In the genomic region with DNA sequence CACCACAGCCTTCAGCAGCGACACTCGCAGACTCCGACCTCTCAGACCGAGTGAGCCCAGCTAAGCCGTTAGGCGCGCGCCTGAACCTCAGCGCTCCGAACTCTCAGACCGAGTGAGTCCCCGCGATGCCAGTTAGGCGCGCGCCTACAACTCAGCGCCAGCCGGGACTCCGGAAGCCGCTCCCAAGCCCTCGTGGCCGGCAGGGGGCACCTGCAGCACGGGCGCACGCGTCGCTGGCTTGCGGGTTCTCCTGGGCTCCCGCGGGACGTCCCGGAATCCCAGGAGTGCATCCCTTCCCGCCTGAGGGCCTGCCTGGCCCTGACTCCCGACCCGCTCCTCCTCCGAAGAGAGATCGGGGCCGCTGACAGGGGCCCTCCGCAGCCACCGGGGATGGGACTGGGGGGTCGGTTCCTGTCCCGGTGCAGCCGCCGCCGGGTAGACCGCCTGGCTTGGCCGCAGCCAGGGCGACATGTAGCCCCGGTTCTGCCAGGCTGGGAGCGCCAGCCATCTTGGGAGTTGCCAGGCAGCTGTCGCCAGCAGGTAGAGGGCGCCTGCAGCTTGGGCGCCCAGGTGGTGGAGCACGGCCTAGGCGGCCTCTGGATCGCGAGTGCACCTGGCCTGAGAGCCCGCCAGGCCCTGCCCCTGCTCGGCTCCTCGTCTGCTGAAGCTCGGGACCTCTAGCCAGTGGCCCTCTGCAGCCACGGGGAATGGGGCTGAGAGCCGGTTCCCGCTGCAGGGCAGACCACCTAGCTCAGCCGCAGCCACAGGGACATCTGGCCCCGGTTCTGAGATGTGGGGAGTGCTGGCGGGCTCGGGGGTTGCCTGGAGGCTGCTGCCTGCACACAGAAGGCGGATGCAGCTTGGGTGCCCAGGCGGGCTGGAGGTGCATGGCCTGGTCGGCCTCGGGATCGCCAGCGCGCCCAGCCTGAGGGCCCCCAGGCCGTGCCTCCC, we compare ENCODE assay signal across 1 cellular context.
TF ChIP-seq lines count a peak whose summit lies in the region.

TSS of gene ANKRD18A (minus strand) at position 114 of the 951 bp plus-strand sequence. CDS start 311 bp downstream, outside the sequence.

TF ChIP-seq in HepG2, 621 proteins besides CTCF, POLR2A, EP300 and RAD21 (continued from another document and continues in another):
- TF ChIP-seq TAF1 (CRISPR knock-in tag; IDR thresholded peaks at IDR 0.05) (peak; percentile 76), ZSCAN21 (CRISPR knock-in tag; IDR thresholded peaks at IDR 0.05; ENCODE audit: borderline replicate concordance) (peak; percentile 73; the same call in 1 of the 2 replicates), RBM39 (IDR thresholded peaks at IDR 0.05; ENCODE audit: low read depth, low read length, poor library complexity, severe bottlenecking) (no peak), ZNF510 (CRISPR knock-in tag; IDR thresholded peaks at IDR 0.05; ENCODE audit: low read depth) (0 out of 2 replicates have a peak, but pooled peaks have one; percentile 51), TMF1 (CRISPR knock-in tag; IDR thresholded peaks at IDR 0.05; ENCODE audit: low read depth) (no peak), E2F2 (CRISPR knock-in tag; IDR thresholded peaks at IDR 0.05; ENCODE audit: borderline replicate concordance) (no peak), ZNF207 (IDR thresholded peaks at IDR 0.05; ENCODE audit: borderline replicate concordance) (no peak), ARNTL (CRISPR knock-in tag; IDR thresholded peaks at IDR 0.05) (no peak), ZNF256 (CRISPR knock-in tag; conservative IDR thresholded peaks at IDR 0.05) (no peak; the same call in 1 of the 2 replicates), ZNF546 (CRISPR knock-in tag; conservative IDR thresholded peaks at IDR 0.05) (0 out of 2 replicates have a peak, but pooled peaks have one; percentile 43), ZNF678 (CRISPR knock-in tag; IDR thresholded peaks at IDR 0.05) (peak; percentile 35; the same call in 1 of the 2 replicates), RNF2 (conservative IDR thresholded peaks at IDR 0.05; ENCODE audit: low read depth) (peak; percentile 96), ZNF572 (CRISPR knock-in tag; IDR thresholded peaks at IDR 0.05) (no peak), RARA (CRISPR knock-in tag; IDR thresholded peaks at IDR 0.05) (no peak), SPEN (CRISPR knock-in tag; IDR thresholded peaks at IDR 0.05; ENCODE audit: low read depth) (no peak; the same call in 1 of the 2 replicates), ZBTB39 (CRISPR knock-in tag; IDR thresholded peaks at IDR 0.05) (0 out of 2 replicates have a peak, but pooled peaks have one; percentile 50), REPIN1 (CRISPR knock-in tag; IDR thresholded peaks at IDR 0.05; ENCODE audit: borderline replicate concordance, low read depth) (peak; percentile 86; the same call in 1 of the 2 replicates), ZNF768 (CRISPR knock-in tag; IDR thresholded peaks at IDR 0.05) (no peak; the same call in 1 of the 2 replicates), SNAPC5 (CRISPR knock-in tag; IDR thresholded peaks at IDR 0.05; ENCODE audit: borderline replicate concordance) (no peak), SIN3B (IDR thresholded peaks at IDR 0.05; ENCODE audit: low read length) (no peak), MZF1 (CRISPR knock-in tag; IDR thresholded peaks at IDR 0.05; ENCODE audit: borderline replicate concordance) (no peak), THAP11 (CRISPR knock-in tag; IDR thresholded peaks at IDR 0.05) (peak; percentile 60; the same call in 1 of the 2 replicates), ZNF382 (CRISPR knock-in tag; IDR thresholded peaks at IDR 0.05; ENCODE audit: borderline replicate concordance) (no peak), DDIT3 (CRISPR knock-in tag; IDR thresholded peaks at IDR 0.05) (no peak), TSC22D2 (CRISPR knock-in tag; IDR thresholded peaks at IDR 0.05; ENCODE audit: borderline replicate concordance) (no peak), ZNF790 (CRISPR knock-in tag; IDR thresholded peaks at IDR 0.05; ENCODE audit: borderline replicate concordance) (peak; percentile 24; the same call in 1 of the 2 replicates), ETV5 (CRISPR knock-in tag; IDR thresholded peaks at IDR 0.05; ENCODE audit: borderline replicate concordance) (peak; percentile 96), SP4 (CRISPR knock-in tag; IDR thresholded peaks at IDR 0.05) (no peak), ZNF251 (CRISPR knock-in tag; IDR thresholded peaks at IDR 0.05) (no peak), GTF3A (CRISPR knock-in tag; conservative IDR thresholded peaks at IDR 0.05) (no peak; the same call in 1 of the 2 replicates), GATAD1 (CRISPR knock-in tag; IDR thresholded peaks at IDR 0.05) (peak; percentile 34; the same call in 1 of the 2 replicates), SKI (IDR thresholded peaks at IDR 0.05; ENCODE audit: partially characterized antibody) (peak; percentile 63), TRIM24 (CRISPR knock-in tag; IDR thresholded peaks at IDR 0.05) (no peak), ZNF335 (CRISPR knock-in tag; IDR thresholded peaks at IDR 0.05) (no peak), ZNF660 (CRISPR knock-in tag; IDR thresholded peaks at IDR 0.05; ENCODE audit: borderline replicate concordance, low read depth) (no peak), BORCS8-MEF2B (CRISPR knock-in tag; IDR thresholded peaks at IDR 0.05) (no peak), ZNF18 (CRISPR knock-in tag; IDR thresholded peaks at IDR 0.05; ENCODE audit: insufficient replicate concordance) (no peak), AFF4 (CRISPR knock-in tag; IDR thresholded peaks at IDR 0.05) (peak; percentile 5; the same call in 1 of the 2 replicates), ZNF574 (CRISPR knock-in tag; IDR thresholded peaks at IDR 0.05) (peak; percentile 59; the same call in 1 of the 2 replicates), AGO2 (optimal IDR thresholded peaks at IDR 0.05; ENCODE audit: low read depth, low read length) (peak; percentile 33), KAT7 (CRISPR knock-in tag; IDR thresholded peaks at IDR 0.05; ENCODE audit: borderline replicate concordance) (peak; percentile 30; the same call in 1 of the 2 replicates)
- TF ChIP-seq, protein P1, sequence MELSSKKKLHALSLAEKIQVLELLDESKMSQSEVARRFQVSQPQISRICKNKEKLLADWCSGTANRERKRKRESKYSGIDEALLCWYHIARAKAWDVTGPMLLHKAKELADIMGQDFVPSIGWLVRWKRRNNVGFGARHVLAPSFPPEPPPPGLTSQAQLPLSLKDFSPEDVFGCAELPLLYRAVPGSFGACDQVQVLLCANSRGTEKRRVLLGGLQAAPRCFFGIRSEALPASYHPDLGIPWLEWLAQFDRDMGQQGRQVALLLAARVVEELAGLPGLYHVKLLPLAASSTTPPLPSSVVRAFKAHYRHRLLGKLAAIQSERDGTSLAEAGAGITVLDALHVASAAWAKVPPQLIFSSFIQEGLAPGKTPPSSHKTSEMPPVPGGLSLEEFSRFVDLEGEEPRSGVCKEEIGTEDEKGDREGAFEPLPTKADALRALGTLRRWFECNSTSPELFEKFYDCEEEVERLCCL (CRISPR knock-in tag; IDR thresholded peaks at IDR 0.05; ENCODE audit: borderline replicate concordance) = no peak
- TF ChIP-seq, protein P2, sequence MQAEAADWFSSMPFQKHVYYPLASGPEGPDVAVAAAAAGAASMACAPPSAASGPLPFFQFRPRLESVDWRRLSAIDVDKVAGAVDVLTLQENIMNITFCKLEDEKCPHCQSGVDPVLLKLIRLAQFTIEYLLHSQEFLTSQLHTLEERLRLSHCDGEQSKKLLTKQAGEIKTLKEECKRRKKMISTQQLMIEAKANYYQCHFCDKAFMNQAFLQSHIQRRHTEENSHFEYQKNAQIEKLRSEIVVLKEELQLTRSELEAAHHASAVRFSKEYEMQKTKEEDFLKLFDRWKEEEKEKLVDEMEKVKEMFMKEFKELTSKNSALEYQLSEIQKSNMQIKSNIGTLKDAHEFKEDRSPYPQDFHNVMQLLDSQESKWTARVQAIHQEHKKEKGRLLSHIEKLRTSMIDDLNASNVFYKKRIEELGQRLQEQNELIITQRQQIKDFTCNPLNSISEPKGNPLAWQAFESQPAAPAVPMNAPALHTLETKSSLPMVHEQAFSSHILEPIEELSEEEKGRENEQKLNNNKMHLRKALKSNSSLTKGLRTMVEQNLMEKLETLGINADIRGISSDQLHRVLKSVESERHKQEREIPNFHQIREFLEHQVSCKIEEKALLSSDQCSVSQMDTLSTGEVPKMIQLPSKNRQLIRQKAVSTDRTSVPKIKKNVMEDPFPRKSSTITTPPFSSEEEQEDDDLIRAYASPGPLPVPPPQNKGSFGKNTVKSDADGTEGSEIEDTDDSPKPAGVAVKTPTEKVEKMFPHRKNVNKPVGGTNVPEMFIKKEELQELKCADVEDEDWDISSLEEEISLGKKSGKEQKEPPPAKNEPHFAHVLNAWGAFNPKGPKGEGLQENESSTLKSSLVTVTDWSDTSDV (CRISPR knock-in tag; IDR thresholded peaks at IDR 0.05) = no peak
